ENCODE assay signal across 8 cellular contexts in genomic region chr9:73152953-73153352, GRCh38. TPM values are rescaled to one million over a fixed set of nuclear protein-coding genes. Genes with fewer than 3 reads are reported as not detected.
DNase-seq lines count a peak whose midpoint lies in the region; FAIRE-seq and TF ChIP-seq lines count a peak whose summit lies in the region.

No MANE protein-coding gene starts in this region.

- H2BK120ac ChIP-seq in H9 (ENCODE audit: low read depth, low read length, poor library complexity, severe bottlenecking), result no peak overlapping the region

- H2AK5ac ChIP-seq in H9 (ENCODE audit: insufficient read length, low read length), result no peak overlapping the region

- H2BK5ac ChIP-seq in H9 (ENCODE audit: insufficient read length, low read length), result no peak overlapping the region

- no peak overlapping the region for H3K4me3 Mint-ChIP-seq in H9

- no peak overlapping the region for H3K18ac ChIP-seq in H9 (ENCODE audit: insufficient read length, low read depth, low read length)

- no peaks in the 10 kb centered on the region for H3K27me3 Mint-ChIP-seq in H9 (ENCODE audit: low read depth)

- no peak overlapping the region for H3K14ac ChIP-seq in H9 (ENCODE audit: insufficient read depth, low read length)

- H3K4me2 ChIP-seq in H9 (ENCODE audit: insufficient read depth, insufficient read length, low read length), result no peak overlapping the region
- H3K4me2 ChIP-seq in endothelial cell of umbilical vein (ENCODE audit: insufficient read depth, low read length), result peak overlapping the region; percentile 76

- H3K9me3 ChIP-seq in H9 (ENCODE audit: control insufficient read depth, low read depth, low read length), result no peaks in the 10 kb centered on the region
- H3K9me3 ChIP-seq in endothelial cell of umbilical vein (replicated peaks; ENCODE audit: control insufficient read depth, insufficient read depth, low read length), result no peaks in the 10 kb centered on the region
- no peaks in the 10 kb centered on the region for H3K9me3 ChIP-seq in skeletal muscle tissue (ENCODE audit: control insufficient read depth in 3 of 3, low read length in 3 of 3)

- no peak overlapping the region for H4K5ac ChIP-seq in H9 (ENCODE audit: insufficient read length, low read depth, low read length)

- no peak for FAIRE-seq in endothelial cell of umbilical vein (lab: Jason Lieb, UNC)

- no peak overlapping the region for H3K27ac Mint-ChIP-seq in H9

- H3K9me3 Mint-ChIP-seq in H9, result no peaks in the 10 kb centered on the region; a peak in 1 of 5 replicates

- peaks cover 33 to 38% of the 10 kb centered on the region in 2 experiments for H3K4me1 Mint-ChIP-seq in H9

- H3K79me2 ChIP-seq in H9 (ENCODE audit: insufficient read depth, low read length) (no peaks in the 10 kb centered on the region), endothelial cell of umbilical vein (ENCODE audit: control insufficient read depth, insufficient read depth, low read length) (peaks cover 67% of the 10 kb centered on the region)

- no CpG with 5 or more reads among the region's 2 CpGs for WGBS in H9 (ENCODE audit: extremely low coverage, insufficient read length, low lambda C conversion rate)

- no peak overlapping the region for H2BK15ac ChIP-seq in H9 (ENCODE audit: low read depth, low read length)

- H4K20me1 ChIP-seq in H9 (ENCODE audit: control insufficient read depth, insufficient read depth, insufficient read length) (no peaks in the 10 kb centered on the region), endothelial cell of umbilical vein (replicated peaks; ENCODE audit: control insufficient read depth, extremely low read depth, insufficient read depth, low read length) (peaks cover 11% of the 10 kb centered on the region)

- no peak overlapping the region for H2BK12ac ChIP-seq in H9 (ENCODE audit: insufficient read length, low read depth, low read length)

- dilution Hi-C loops in endothelial cell of umbilical vein (cut with MboI; ENCODE audit: extremely low pct_ligation_motif_present, low sequenced_read_pairs), result no loop called here

- no peaks in the 10 kb centered on the region for H3K23me2 ChIP-seq in H9 (ENCODE audit: insufficient read length, low read depth, low read length, poor library complexity, severe bottlenecking)

- H3K4me1 ChIP-seq in H9 (ENCODE audit: insufficient read depth, low read length) (no peaks in the 10 kb centered on the region; the same call in 1 of the 2 replicates), endothelial cell of umbilical vein (ENCODE audit: control insufficient read depth, extremely low read depth, insufficient read depth, low read length) (peaks cover 67% of the 10 kb centered on the region), skeletal muscle tissue (ENCODE audit: control insufficient read depth in 3 of 3, insufficient read depth in 3 of 3, low read length in 3 of 3) (peaks cover 2 to 34% (median 4%) of the 10 kb centered on the region in 3 donors)

- no peak overlapping the region for H2BK20ac ChIP-seq in H9 (ENCODE audit: low read depth, low read length, poor library complexity, severe bottlenecking)

- no peak overlapping the region for H2AFZ ChIP-seq in H9 (ENCODE audit: low read length)
- H2AFZ ChIP-seq in endothelial cell of umbilical vein (ENCODE audit: low read depth, low read length), result no peak overlapping the region

- no TSS peak for BruUV-seq in endothelial cell of umbilical vein (replicated peaks; lab: Mats Ljungman, UMichigan)

- no peak overlapping the region for H3K23ac ChIP-seq in H9 (ENCODE audit: insufficient read length, low read depth, low read length)

- intact Hi-C loops in endothelial cell of umbilical vein (cut with micrococcal nuclease), result loop anchor here (2.0 to 10.0 kb wide), 2 partner anchors 156 to 788 kb away; partner anchors contain the start of gene ZFAND5

- no peak overlapping the region for H3K9ac ChIP-seq in H9 (ENCODE audit: extremely low read depth, insufficient read length, low read length)
- H3K9ac ChIP-seq in endothelial cell of umbilical vein (replicated peaks; ENCODE audit: extremely low read depth, insufficient read depth, low read length), result peak overlapping the region; percentile 99
- H3K9ac ChIP-seq in skeletal muscle tissue (ENCODE audit: low read depth in 1 of 3, low read length in 3 of 3), result peak overlapping the region in 2 of 3 donors; percentile 57 to 79

- no peak overlapping the region for H4K91ac ChIP-seq in H9 (ENCODE audit: insufficient read length, low read depth, low read length)

- no peak overlapping the region for H3K4ac ChIP-seq in H9 (ENCODE audit: low read depth, low read length)

- no peak overlapping the region for H3K56ac ChIP-seq in H9 (ENCODE audit: insufficient read length, low read depth, low read length)

- H3K27ac ChIP-seq in H9 (ENCODE audit: insufficient read length, low read depth, low read length) (peak overlapping the region; percentile 32), endothelial cell of umbilical vein (ENCODE audit: insufficient read depth, low read depth, low read length) (peak overlapping the region; percentile 77), skeletal muscle tissue (ENCODE audit: low read depth, low read length) (peak overlapping the region; percentile 63)

- H3T11ph ChIP-seq in H9 (ENCODE audit: low read length), result no peak overlapping the region

- no peak overlapping the region for H4K8ac ChIP-seq in H9 (replicated peaks; ENCODE audit: insufficient read length, low read depth, low read length)

- CTCF ChIA-PET in endothelial cell of umbilical vein (lab: Charles Lee), result interaction anchor here (0.5 to 3.3 kb wide), 7 partner anchors 9 to 282 kb away, joined by 4 to 35 read pairs (median 4); no protein-coding TSS in a partner anchor

- H3K36me3 ChIP-seq in GM06990 (ENCODE audit: control insufficient read depth, insufficient read depth, low read length), result no peaks in the 10 kb centered on the region
- peaks cover 0 to 7% of the 10 kb centered on the region in 2 experiments for H3K36me3 ChIP-seq in endothelial cell of umbilical vein (ENCODE audit: control insufficient read depth in 2 of 2, extremely low read depth in 1 of 2, insufficient read depth in 2 of 2, low read length in 2 of 2)
- H3K36me3 ChIP-seq in skeletal muscle tissue (ENCODE audit: control insufficient read depth in 3 of 3, insufficient read depth in 3 of 3, low read length in 3 of 3), result peaks cover 0 to 3% (median 0%) of the 10 kb centered on the region in 3 donors

- DNase-seq in GM06990 (ENCODE audit: extremely low read depth, insufficient read length) (peak; percentile 15), H9 (no peak), MV-4-11 (lab: John Stamatoyannopoulos, UW) (peak; percentile 85), endothelial cell of umbilical vein (ENCODE audit: low read depth, low spot score) (peak; percentile 43), NCI-H345 (lab: John Stamatoyannopoulos, UW) (no peak), germinal center (ENCODE audit: low spot score) (no peak)
- DNase-seq in stimulated activated CD4-positive, alpha-beta T cell treated with anti-CD3 and anti-CD28 coated beads, Interleukin-4, amount 100 ng/mL, for 24 hours, result no peak

- TF ChIP-seq POLR2A in endothelial cell of umbilical vein (IDR thresholded peaks at IDR 0.05; ENCODE audit: low read depth, low read length), result no peak

- POLR2A ChIA-PET in endothelial cell of umbilical vein (lab: Charles Lee), result interaction anchor here (0.9 to 1.1 kb wide), 3 partner anchors 11 to 45 kb away, joined by 3 to 4 read pairs (median 3); no protein-coding TSS in a partner anchor

- no peaks in the 10 kb centered on the region for H3K9me1 ChIP-seq in endothelial cell of umbilical vein (replicated peaks; ENCODE audit: control insufficient read depth, extremely low read depth, insufficient read depth, low read length)

- no peaks in the 10 kb centered on the region for H3K36me3 Mint-ChIP-seq in H9 (ENCODE audit: insufficient read depth in 1 of 3, low read depth in 3 of 3)

- H3K79me1 ChIP-seq in H9 (ENCODE audit: insufficient read depth, low read depth, low read length, poor library complexity, severe bottlenecking), result no peaks in the 10 kb centered on the region

- TF ChIP-seq CTCF in GM06990 (IDR thresholded peaks at IDR 0.05; ENCODE audit: insufficient read depth, low read length, poor library complexity, severe bottlenecking) (no peak), H9 (conservative IDR thresholded peaks at IDR 0.05) (no peak), endothelial cell of umbilical vein (IDR thresholded peaks at IDR 0.05; ENCODE audit: extremely low read depth in 1 of 2, insufficient read depth in 1 of 2, low read depth in 1 of 2, low read length in 2 of 2) (no peak)

- no peak overlapping the region for H3K4me3 ChIP-seq in GM06990 (replicated peaks; ENCODE audit: low read depth, low read length)
- H3K4me3 ChIP-seq in endothelial cell of umbilical vein (replicated peaks in 1 of 3; ENCODE audit: insufficient read depth in 1 of 3, low read depth in 1 of 3, low read length in 3 of 3), result peak overlapping the region; percentile 60 to 98 (median 68)
- peak overlapping the region; percentile 2 to 73 (median 17) for H3K4me3 ChIP-seq in skeletal muscle tissue (ENCODE audit: low read length in 3 of 3)

- H3K27me3 ChIP-seq in GM06990 (replicated peaks; ENCODE audit: control insufficient read depth, insufficient read depth, low read length) (no peaks in the 10 kb centered on the region), H9 (ENCODE audit: insufficient read depth, low read length) (no peaks in the 10 kb centered on the region), endothelial cell of umbilical vein (ENCODE audit: control insufficient read depth in 2 of 2, insufficient read depth in 2 of 2, low read length in 2 of 2) (no peaks in the 10 kb centered on the region), skeletal muscle tissue (ENCODE audit: control insufficient read depth in 3 of 3, insufficient read depth in 3 of 3, low read length in 3 of 3) (no peaks in the 10 kb centered on the region)

TF ChIP-seq in endothelial cell of umbilical vein, 7 proteins besides CTCF, POLR2A, EP300 and RAD21 (continues in another document):
- no peak for TF ChIP-seq MAX (IDR thresholded peaks at IDR 0.05; ENCODE audit: insufficient read depth, insufficient read length)
- TF ChIP-seq FOS (IDR thresholded peaks at IDR 0.05; ENCODE audit: borderline replicate concordance, insufficient read depth, low read length), result no peak
- no peak for TF ChIP-seq EZH2 (IDR thresholded peaks at IDR 0.05; ENCODE audit: borderline replicate concordance, low read depth, low read length, severe bottlenecking)

RNA-seq across cellular contexts. Expression of gene ANXA1, which starts 1.3 kb away (rescaled TPM):
- total RNA-seq in H9 (2021) (3.5 and 3.6 TPM in 2 replicates), endothelial cell of umbilical vein (525 and 578 TPM in 2 replicates), skeletal muscle tissue (90.8 TPM)
- polyA plus RNA-seq in endothelial cell of umbilical vein, result 313 and 403 TPM in 2 replicates
- polyA plus RNA-seq in endothelial cell of umbilical vein (2011; cell fraction: cytosol; rRNA removed), result 739 and 850 TPM in 2 replicates
- polyA plus RNA-seq in endothelial cell of umbilical vein (2011; cell fraction: nucleus; rRNA removed), result 853 and 889 TPM in 2 replicates
- 651 and 824 TPM in 2 replicates for polyA plus RNA-seq in endothelial cell of umbilical vein (2012)
- 346 and 389 TPM in 2 replicates for polyA minus RNA-seq in endothelial cell of umbilical vein
- 99.6 TPM for polyA minus RNA-seq in endothelial cell of umbilical vein (2011; cell fraction: cytosol; rRNA and poly(A)+ RNA removed)
- 497 and 541 TPM in 2 replicates for polyA minus RNA-seq in endothelial cell of umbilical vein (2011; cell fraction: nucleus; rRNA and poly(A)+ RNA removed)

Comparison
In these comparisons a context has a peak if more than half of its experiments do, and no peak if none do; other contexts are left out.
1. DNase-seq: peak in GM06990 (single experiment), MV-4-11 (single experiment) and endothelial cell of umbilical vein (single experiment); none in H9 (single experiment), NCI-H345 (single experiment), stimulated activated CD4-positive, alpha-beta T cell treated with anti-CD3 and anti-CD28 coated beads, Interleukin-4, amount 100 ng/mL, for 24 hours (single experiment) and germinal center (single experiment).
2. RNA of gene ANXA1, which starts 1.3 kb away (total RNA-seq): 525 to 578 TPM in endothelial cell of umbilical vein and 90.8 TPM in skeletal muscle tissue (single experiment); 3.5 to 3.6 TPM in H9; every median in the first group is over 10 times any median in the second.
3. Peak in every context shown above with its lines, with median percentiles within 50 percentile points of each other: H3K27ac ChIP-seq.